2 cellular contexts compared by ENCODE assay signal in the genomic region with DNA sequence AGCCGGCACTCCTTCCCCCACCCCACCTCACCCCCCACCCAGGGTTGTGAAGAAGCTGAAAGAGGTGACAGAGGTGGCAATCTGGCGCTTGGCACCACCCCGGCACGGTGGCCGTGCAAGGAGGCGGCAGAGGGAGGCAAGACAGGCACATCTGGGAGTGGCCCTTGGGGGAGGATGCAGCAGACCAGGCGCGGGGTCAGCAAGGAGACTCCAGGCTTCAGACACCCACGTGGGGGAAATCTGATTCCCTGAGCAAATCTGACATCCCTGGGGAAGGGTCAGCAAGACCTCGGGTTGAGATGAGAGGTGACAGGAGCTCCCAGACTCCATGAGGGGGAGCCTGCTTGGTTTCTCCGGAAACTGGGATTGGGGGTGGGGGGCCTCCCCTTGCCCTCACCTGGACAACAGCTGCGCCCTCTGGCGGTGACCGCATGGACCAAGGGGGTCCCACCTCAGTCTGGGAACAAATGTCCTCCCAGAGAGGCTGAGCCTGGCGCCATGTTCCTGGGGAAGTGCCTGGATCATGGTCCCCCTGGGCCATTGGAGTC.
TF ChIP-seq lines count a peak whose summit lies in the region.

No MANE protein-coding gene starts in this region.

TF ChIP-seq in HEK293, 187 proteins besides CTCF, POLR2A, EP300 and RAD21:
- no peak for TF ChIP-seq ZNF138 (tag by site-specific recombination; IDR thresholded peaks at IDR 0.05; ENCODE audit: borderline replicate concordance)
- peak; percentile 61; the same call in 1 of the 2 replicates for TF ChIP-seq ZNF341 (tag by site-specific recombination; IDR thresholded peaks at IDR 0.05; ENCODE audit: low read depth)
- TF ChIP-seq, protein P1, sequence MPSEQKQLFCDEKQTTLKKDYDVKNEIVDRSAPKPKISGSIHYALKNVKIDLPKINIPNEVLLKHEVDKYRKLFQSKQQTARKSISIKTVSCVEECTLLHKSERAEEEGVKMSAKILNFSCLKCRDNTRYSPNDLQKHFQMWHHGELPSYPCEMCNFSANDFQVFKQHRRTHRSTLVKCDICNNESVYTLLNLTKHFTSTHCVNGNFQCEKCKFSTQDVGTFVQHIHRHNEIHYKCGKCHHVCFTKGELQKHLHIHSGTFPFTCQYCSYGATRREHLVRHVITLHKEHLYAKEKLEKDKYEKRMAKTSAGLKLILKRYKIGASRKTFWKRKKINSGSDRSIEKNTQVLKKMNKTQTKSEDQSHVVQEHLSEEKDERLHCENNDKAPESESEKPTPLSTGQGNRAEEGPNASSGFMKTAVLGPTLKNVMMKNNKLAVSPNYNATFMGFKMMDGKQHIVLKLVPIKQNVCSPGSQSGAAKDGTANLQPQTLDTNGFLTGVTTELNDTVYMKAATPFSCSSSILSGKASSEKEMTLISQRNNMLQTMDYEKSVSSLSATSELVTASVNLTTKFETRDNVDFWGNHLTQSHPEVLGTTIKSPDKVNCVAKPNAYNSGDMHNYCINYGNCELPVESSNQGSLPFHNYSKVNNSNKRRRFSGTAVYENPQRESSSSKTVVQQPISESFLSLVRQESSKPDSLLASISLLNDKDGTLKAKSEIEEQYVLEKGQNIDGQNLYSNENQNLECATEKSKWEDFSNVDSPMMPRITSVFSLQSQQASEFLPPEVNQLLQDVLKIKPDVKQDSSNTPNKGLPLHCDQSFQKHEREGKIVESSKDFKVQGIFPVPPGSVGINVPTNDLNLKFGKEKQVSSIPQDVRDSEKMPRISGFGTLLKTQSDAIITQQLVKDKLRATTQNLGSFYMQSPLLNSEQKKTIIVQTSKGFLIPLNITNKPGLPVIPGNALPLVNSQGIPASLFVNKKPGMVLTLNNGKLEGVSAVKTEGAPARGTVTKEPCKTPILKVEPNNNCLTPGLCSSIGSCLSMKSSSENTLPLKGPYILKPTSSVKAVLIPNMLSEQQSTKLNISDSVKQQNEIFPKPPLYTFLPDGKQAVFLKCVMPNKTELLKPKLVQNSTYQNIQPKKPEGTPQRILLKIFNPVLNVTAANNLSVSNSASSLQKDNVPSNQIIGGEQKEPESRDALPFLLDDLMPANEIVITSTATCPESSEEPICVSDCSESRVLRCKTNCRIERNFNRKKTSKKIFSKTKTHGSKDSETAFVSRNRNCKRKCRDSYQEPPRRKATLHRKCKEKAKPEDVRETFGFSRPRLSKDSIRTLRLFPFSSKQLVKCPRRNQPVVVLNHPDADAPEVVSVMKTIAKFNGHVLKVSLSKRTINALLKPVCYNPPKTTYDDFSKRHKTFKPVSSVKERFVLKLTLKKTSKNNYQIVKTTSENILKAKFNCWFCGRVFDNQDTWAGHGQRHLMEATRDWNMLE (tag by site-specific recombination; conservative IDR thresholded peaks at IDR 0.05; ENCODE audit: low read depth): no peak
- TF ChIP-seq ZFP37 (tag by site-specific recombination; IDR thresholded peaks at IDR 0.05): no peak
- TF ChIP-seq ZNF362 (tag by site-specific recombination; IDR thresholded peaks at IDR 0.05): no peak

TF ChIP-seq in HepG2, 621 proteins besides CTCF, POLR2A, EP300 and RAD21 (continues in another document):
- no peak for TF ChIP-seq NFIB (CRISPR knock-in tag; IDR thresholded peaks at IDR 0.05; ENCODE audit: borderline replicate concordance)
- no peak for TF ChIP-seq ZNF335 (CRISPR knock-in tag; IDR thresholded peaks at IDR 0.05)
- TF ChIP-seq RBAK (CRISPR knock-in tag; IDR thresholded peaks at IDR 0.05): no peak
- no peak for TF ChIP-seq MEIS2 (CRISPR knock-in tag; IDR thresholded peaks at IDR 0.05)
- no peak for TF ChIP-seq PHB2 (IDR thresholded peaks at IDR 0.05; ENCODE audit: partially characterized antibody)
- TF ChIP-seq ATF6 (CRISPR knock-in tag; conservative IDR thresholded peaks at IDR 0.05): no peak
- no peak for TF ChIP-seq RELA (CRISPR knock-in tag; IDR thresholded peaks at IDR 0.05)
- no peak for TF ChIP-seq ZNF660 (CRISPR knock-in tag; IDR thresholded peaks at IDR 0.05; ENCODE audit: borderline replicate concordance, low read depth)
- no peak for TF ChIP-seq E2F5 (CRISPR knock-in tag; conservative IDR thresholded peaks at IDR 0.05)
- 0 out of 2 replicates have a peak, but pooled peaks have one; percentile 10 for TF ChIP-seq GFI1 (CRISPR knock-in tag; IDR thresholded peaks at IDR 0.05; ENCODE audit: borderline replicate concordance)
- 0 out of 2 replicates have a peak, but pooled peaks have one; percentile 25 for TF ChIP-seq KDM5B (CRISPR knock-in tag; IDR thresholded peaks at IDR 0.05; ENCODE audit: borderline replicate concordance)
- no peak for TF ChIP-seq STAT6 (CRISPR knock-in tag; IDR thresholded peaks at IDR 0.05; ENCODE audit: borderline replicate concordance)
- TF ChIP-seq ZNF574 (CRISPR knock-in tag; IDR thresholded peaks at IDR 0.05): no peak
- TF ChIP-seq RFX3 (CRISPR knock-in tag; IDR thresholded peaks at IDR 0.05): no peak
- TF ChIP-seq MAZ (IDR thresholded peaks at IDR 0.05; ENCODE audit: borderline replicate concordance, low read depth, low read length): peak; percentile 43; the same call in 1 of the 2 replicates
- peak; percentile 51; the same call in 1 of the 2 replicates for TF ChIP-seq MAZ (CRISPR knock-in tag; IDR thresholded peaks at IDR 0.05; ENCODE audit: low read depth)
- TF ChIP-seq FOSL2 (CRISPR knock-in tag; IDR thresholded peaks at IDR 0.05): peak; percentile 19; the same call in 1 of the 2 replicates
- TF ChIP-seq ARID5B (CRISPR knock-in tag; IDR thresholded peaks at IDR 0.05): 0 out of 2 replicates have a peak, but pooled peaks have one; percentile 11
- TF ChIP-seq MXD4 (CRISPR knock-in tag; IDR thresholded peaks at IDR 0.05): no peak
- no peak for TF ChIP-seq NAIF1 (CRISPR knock-in tag; IDR thresholded peaks at IDR 0.05; ENCODE audit: borderline replicate concordance)
- TF ChIP-seq, protein P2, sequence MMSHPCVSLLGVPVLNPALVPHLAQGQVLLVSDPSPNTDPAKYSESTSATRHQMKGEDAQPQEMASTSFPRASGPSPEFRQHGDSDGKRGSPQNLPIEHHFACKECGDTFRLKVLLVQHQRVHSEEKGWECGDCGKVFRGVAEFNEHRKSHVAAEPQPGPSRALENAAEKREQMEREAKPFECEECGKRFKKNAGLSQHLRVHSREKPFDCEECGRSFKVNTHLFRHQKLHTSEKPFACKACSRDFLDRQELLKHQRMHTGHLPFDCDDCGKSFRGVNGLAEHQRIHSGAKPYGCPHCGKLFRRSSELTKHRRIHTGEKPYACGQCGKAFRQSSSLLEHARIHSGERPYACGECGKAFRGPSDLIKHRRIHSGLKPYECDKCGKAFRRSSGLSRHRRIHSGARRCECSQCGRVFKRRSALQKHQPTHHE (CRISPR knock-in tag; IDR thresholded peaks at IDR 0.05; ENCODE audit: borderline replicate concordance): no peak
